ENCODE assay signal across 7 cellular contexts in genomic region chr16:642189-643049, GRCh38. TPM values are rescaled to one million over a fixed set of nuclear protein-coding genes. Genes with fewer than 3 reads are reported as not detected.
A peak's percentile ranks its signal among the peaks of the same experiment; 100 is the strongest.
DNase-seq lines count a peak whose midpoint lies in the region; ATAC-seq, FAIRE-seq and TF ChIP-seq lines count a peak whose summit lies in the region.

No MANE protein-coding gene starts in this region.

- H3K4ac ChIP-seq in H9 (ENCODE audit: low read depth, low read length): no peak overlapping the region

- ATAC-seq in gastrocnemius medialis: peak; percentile 65 to 66
- ATAC-seq in HG02938 (IDR thresholded peaks at IDR 0.05; ENCODE audit: unreplicated experiment): no peak

- H3K4me3 ChIP-seq in hepatocyte: peak overlapping the region; percentile 54
- H3K4me3 ChIP-seq in gastrocnemius medialis: peak overlapping the region; percentile 55 to 81 (median 62)

- no peaks in the 10 kb centered on the region; the same call in 1 of the 2 replicates for H3K4me1 ChIP-seq in H9 (ENCODE audit: insufficient read depth, low read length)
- H3K4me1 ChIP-seq in hepatocyte (ENCODE audit: insufficient read depth): peaks cover 47% of the 10 kb centered on the region
- peaks cover 35 to 57% of the 10 kb centered on the region in 2 donors for H3K4me1 ChIP-seq in gastrocnemius medialis

- H3K56ac ChIP-seq in H9 (ENCODE audit: insufficient read length, low read depth, low read length): no peak overlapping the region

- H3K4me1 Mint-ChIP-seq in H9: peaks cover 13 to 27% of the 10 kb centered on the region in 2 experiments
- peaks cover 19% of the 10 kb centered on the region for H3K4me1 Mint-ChIP-seq in activated naive CD8-positive, alpha-beta T cell treated with anti-CD3 and anti-CD28 coated beads for 36 hours

- H3K27me3 Mint-ChIP-seq in H9 (ENCODE audit: low read depth): no peaks in the 10 kb centered on the region; the same call in 1 of the 2 replicates
- H3K27me3 Mint-ChIP-seq in activated naive CD8-positive, alpha-beta T cell treated with anti-CD3 and anti-CD28 coated beads for 36 hours: no peaks in the 10 kb centered on the region

- H3K4me3 Mint-ChIP-seq in H9: peak overlapping the region; percentile 68 to 77
- peak overlapping the region; percentile 83 for H3K4me3 Mint-ChIP-seq in activated naive CD8-positive, alpha-beta T cell treated with anti-CD3 and anti-CD28 coated beads for 36 hours

- TF ChIP-seq CTCF in H9 (conservative IDR thresholded peaks at IDR 0.05): no peak
- TF ChIP-seq CTCF in hepatocyte (IDR thresholded peaks at IDR 0.05; ENCODE audit: poor library complexity): no peak
- no peak for TF ChIP-seq CTCF in gastrocnemius medialis (IDR thresholded peaks at IDR 0.05 in 4 of 5, conservative IDR thresholded peaks at IDR 0.05 in 1 of 5)

- 0 out of 2 replicates have a peak overlapping the region, but pooled peaks have one; percentile 10 for H3K14ac ChIP-seq in H9 (ENCODE audit: insufficient read depth, low read length)

- H3K9me3 Mint-ChIP-seq in H9: no peaks in the 10 kb centered on the region
- H3K9me3 Mint-ChIP-seq in activated naive CD8-positive, alpha-beta T cell treated with anti-CD3 and anti-CD28 coated beads for 36 hours: no peaks in the 10 kb centered on the region

- intact Hi-C loops in gastrocnemius medialis (cut with DNase I; ENCODE audit: low total_unique reads): loop anchor here (10.0 kb wide), 1 partner anchor 408 kb away; the partner anchor contains the start of gene FAM234A

- H3K9me3 ChIP-seq in H9 (ENCODE audit: control insufficient read depth, low read depth, low read length): no peaks in the 10 kb centered on the region
- H3K9me3 ChIP-seq in hepatocyte (ENCODE audit: low read depth): no peaks in the 10 kb centered on the region
- H3K9me3 ChIP-seq in gastrocnemius medialis: no peaks in the 10 kb centered on the region

- no peak overlapping the region for H2BK15ac ChIP-seq in H9 (ENCODE audit: low read depth, low read length)

- no CpG with 5 or more reads among the region's 72 CpGs for WGBS in H9 (ENCODE audit: extremely low coverage, insufficient read length, low lambda C conversion rate)
- WGBS in hepatocyte (ENCODE audit: low lambda C conversion rate, missing lambda C conversion rate): 11% methylated on average over 49 of the region's 72 CpGs

- no peak overlapping the region for H2BK5ac ChIP-seq in H9 (ENCODE audit: insufficient read length, low read length)

- H4K5ac ChIP-seq in H9 (ENCODE audit: insufficient read length, low read depth, low read length): no peak overlapping the region

- no peak overlapping the region for H2BK12ac ChIP-seq in H9 (ENCODE audit: insufficient read length, low read depth, low read length)

- H3K27ac Mint-ChIP-seq in H9: peak overlapping the region in 1 of 3 experiments; percentile 53; a peak in 1 of 7 replicates
- H3K27ac Mint-ChIP-seq in activated naive CD8-positive, alpha-beta T cell treated with anti-CD3 and anti-CD28 coated beads for 36 hours: peak overlapping the region; percentile 66

- in situ Hi-C loops in gastrocnemius medialis (cut with MboI; ENCODE audit: low sequenced_read_pairs in 4 of 4): no loop called here

- no peaks in the 10 kb centered on the region for H3K79me1 ChIP-seq in H9 (ENCODE audit: insufficient read depth, low read depth, low read length, poor library complexity, severe bottlenecking)

- peak overlapping the region; percentile 0 for H3K18ac ChIP-seq in H9 (ENCODE audit: insufficient read length, low read depth, low read length)

- DNase-seq in GM12892 (ENCODE audit: insufficient read length) (peak; percentile 73), H9 (no peak), NCI-H2196 treated with DMSO at 0.1 percent for 48 hours (lab: John Stamatoyannopoulos, UW; ENCODE audit: unreplicated experiment) (peak; percentile 37), hepatocyte (ENCODE audit: low spot score) (peak; percentile 82), gastrocnemius medialis (peak in 1 of 2 donors; percentile 76)
- DNase-seq in activated naive CD8-positive, alpha-beta T cell treated with anti-CD3 and anti-CD28 coated beads for 36 hours: peak; percentile 63

- peak; percentile 81 for FAIRE-seq in GM12892 (lab: Jason Lieb, UNC)

- no peaks in the 10 kb centered on the region for H3K9me2 ChIP-seq in hepatocyte (replicated peaks; ENCODE audit: insufficient read depth)

- no peaks in the 10 kb centered on the region for H4K20me1 ChIP-seq in H9 (ENCODE audit: control insufficient read depth, insufficient read depth, insufficient read length)
- H4K20me1 ChIP-seq in hepatocyte (ENCODE audit: insufficient read depth, poor library complexity, severe bottlenecking): no peaks in the 10 kb centered on the region

- peak overlapping the region; percentile 55 for H3K4me2 ChIP-seq in H9 (ENCODE audit: insufficient read depth, insufficient read length, low read length)
- H3K4me2 ChIP-seq in hepatocyte: peak overlapping the region; percentile 97

- no peak overlapping the region for H2BK20ac ChIP-seq in H9 (ENCODE audit: low read depth, low read length, poor library complexity, severe bottlenecking)

- H2AFZ ChIP-seq in H9 (ENCODE audit: low read length): no peak overlapping the region
- peak overlapping the region; percentile 81 for H2AFZ ChIP-seq in hepatocyte

- no peaks in the 10 kb centered on the region for H3K36me3 ChIP-seq in hepatocyte (replicated peaks; ENCODE audit: insufficient read depth, low read depth)
- H3K36me3 ChIP-seq in gastrocnemius medialis: no peaks in the 10 kb centered on the region

- no peak overlapping the region for H3T11ph ChIP-seq in H9 (ENCODE audit: low read length)

- H3K79me2 ChIP-seq in H9 (ENCODE audit: insufficient read depth, low read length) (no peaks in the 10 kb centered on the region), hepatocyte (peaks cover 46% of the 10 kb centered on the region)

- no peak overlapping the region for H4K8ac ChIP-seq in H9 (replicated peaks; ENCODE audit: insufficient read length, low read depth, low read length)

- H3K23ac ChIP-seq in H9 (ENCODE audit: insufficient read length, low read depth, low read length): no peak overlapping the region

- H3K27ac ChIP-seq in H9 (ENCODE audit: insufficient read length, low read depth, low read length) (no peak overlapping the region), hepatocyte (peak overlapping the region; percentile 94), gastrocnemius medialis (peak overlapping the region; percentile 82 to 97 (median 92))

- H3K9ac ChIP-seq in H9 (ENCODE audit: extremely low read depth, insufficient read length, low read length): peak overlapping the region; percentile 1

- H3K27me3 ChIP-seq in H9 (ENCODE audit: insufficient read depth, low read length) (no peaks in the 10 kb centered on the region), hepatocyte (no peaks in the 10 kb centered on the region), gastrocnemius medialis (no peaks in the 10 kb centered on the region)

- TF ChIP-seq POLR2A in GM12892 (IDR thresholded peaks at IDR 0.05; ENCODE audit: low read depth, low read length) (no peak; the same call in 1 of the 2 replicates), gastrocnemius medialis (IDR thresholded peaks at IDR 0.05) (peak in 1 of 2 donors; percentile 66)

- no peak overlapping the region for H2BK120ac ChIP-seq in H9 (ENCODE audit: low read depth, low read length, poor library complexity, severe bottlenecking)

- peaks cover 6% of the 10 kb centered on the region for H3K23me2 ChIP-seq in H9 (ENCODE audit: insufficient read length, low read depth, low read length, poor library complexity, severe bottlenecking)

- no peak overlapping the region for H2AK5ac ChIP-seq in H9 (ENCODE audit: insufficient read length, low read length)

- peaks cover 2 to 15% (median 4%) of the 10 kb centered on the region in 3 experiments; a peak in 4 of 7 replicates for H3K36me3 Mint-ChIP-seq in H9 (ENCODE audit: insufficient read depth in 1 of 3, low read depth in 3 of 3)
- peaks cover 11% of the 10 kb centered on the region for H3K36me3 Mint-ChIP-seq in activated naive CD8-positive, alpha-beta T cell treated with anti-CD3 and anti-CD28 coated beads for 36 hours

- H4K91ac ChIP-seq in H9 (ENCODE audit: insufficient read length, low read depth, low read length): no peak overlapping the region

RNA-seq across cellular contexts. Expression of gene MCRIP2, which starts 0.8 kb away (rescaled TPM):
- 17.0 TPM for polyA plus RNA-seq in GM12892 (2012; ENCODE audit: missing spikeins)
- total RNA-seq in H9 (2021) (50.5 and 52.5 TPM in 2 replicates), hepatocyte (43.0 and 61.4 TPM in 2 replicates), gastrocnemius medialis (100 to 1,000 TPM in 3 of 4 donors, 10 to 100 TPM in 1; 59.6 to 155 (median 114) TPM)
- 10 to 100 TPM; 56.0 to 60.3 TPM for total RNA-seq in activated naive CD8-positive, alpha-beta T cell treated with anti-CD3 and anti-CD28 coated beads for 36 hours
- polyA plus RNA-seq in hepatocyte: 95.2 and 100 TPM in 2 replicates

RNA-seq across cellular contexts. Expression of gene METTL26, which starts 6.3 kb away (rescaled TPM):
- 44.1 TPM for polyA plus RNA-seq in GM12892 (2012; ENCODE audit: missing spikeins)
- total RNA-seq in H9 (2021): 108 and 109 TPM in 2 replicates
- total RNA-seq in activated naive CD8-positive, alpha-beta T cell treated with anti-CD3 and anti-CD28 coated beads for 36 hours: 100 to 1,000 TPM; 127 to 128 TPM
- total RNA-seq in hepatocyte: 75.4 and 77.9 TPM in 2 replicates
- polyA plus RNA-seq in hepatocyte: 151 and 155 TPM in 2 replicates
- total RNA-seq in gastrocnemius medialis: 100 to 1,000 TPM; 114 to 212 (median 141) TPM

RNA-seq across cellular contexts. Expression of gene WDR90, which starts 6.7 kb away (rescaled TPM):
- 21.1 TPM for polyA plus RNA-seq in GM12892 (2012; ENCODE audit: missing spikeins)
- 61.8 and 68.2 TPM in 2 replicates for total RNA-seq in H9 (2021)
- total RNA-seq in activated naive CD8-positive, alpha-beta T cell treated with anti-CD3 and anti-CD28 coated beads for 36 hours: 10 to 100 TPM; 84.5 to 86.0 TPM
- 6.4 and 14.4 TPM in 2 replicates for total RNA-seq in hepatocyte
- 25.1 and 30.3 TPM in 2 replicates for polyA plus RNA-seq in hepatocyte
- 1 to 10 TPM; 2.9 to 9.8 (median 6.5) TPM for total RNA-seq in gastrocnemius medialis

RNA-seq across cellular contexts. Expression of gene WFIKKN1, which starts 11.6 kb away (rescaled TPM):
- not detected for polyA plus RNA-seq in GM12892 (2012; ENCODE audit: missing spikeins)
- total RNA-seq in H9 (2021): 8.3 and 8.7 TPM in 2 replicates
- under 1 TPM in 1 of 2 experiments, not detected in 1; 0.10 TPM for total RNA-seq in activated naive CD8-positive, alpha-beta T cell treated with anti-CD3 and anti-CD28 coated beads for 36 hours
- total RNA-seq in hepatocyte: 0.24 and 0.43 TPM in 2 replicates
- 0.88 and 2.1 TPM in 2 replicates for polyA plus RNA-seq in hepatocyte
- 1 to 10 TPM in 3 of 4 donors, under 1 TPM in 1; 0.12 to 3.2 (median 1.3) TPM for total RNA-seq in gastrocnemius medialis

RNA-seq across cellular contexts. Expression of gene RHOT2, which starts 25.5 kb away (rescaled TPM):
- polyA plus RNA-seq in GM12892 (2012; ENCODE audit: missing spikeins): 40.5 TPM
- total RNA-seq in H9 (2021) (206 and 210 TPM in 2 replicates), hepatocyte (41.8 and 63.2 TPM in 2 replicates), gastrocnemius medialis (10 to 100 TPM; 20.9 to 41.6 (median 27.3) TPM)
- 100 to 1,000 TPM; 123 to 128 TPM for total RNA-seq in activated naive CD8-positive, alpha-beta T cell treated with anti-CD3 and anti-CD28 coated beads for 36 hours
- polyA plus RNA-seq in hepatocyte: 158 and 201 TPM in 2 replicates
